In the genomic region with DNA sequence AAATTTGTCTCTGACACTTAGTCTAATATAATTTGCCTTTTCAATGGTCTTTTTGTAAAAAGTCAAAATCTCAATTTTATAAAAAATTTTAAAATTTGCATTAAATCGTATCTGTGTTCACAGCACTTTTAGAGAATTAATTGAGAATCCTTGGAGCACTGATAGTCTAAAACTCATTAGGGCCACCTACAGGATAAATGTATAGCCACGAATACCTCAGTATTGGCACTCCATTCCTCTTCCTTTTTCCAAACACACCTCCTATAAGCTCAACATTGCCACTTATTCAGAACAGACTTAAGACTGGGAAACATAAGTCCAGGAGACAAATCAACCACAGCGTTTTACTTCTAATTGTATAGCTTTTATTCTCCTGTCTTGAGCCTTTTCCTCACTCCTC, we compare ENCODE assay signal across 25 cellular contexts.
DNase-seq lines count a peak whose midpoint lies in the region; ATAC-seq and TF ChIP-seq lines count a peak whose summit lies in the region.
"Had no signal": no experiment of that assay in that cellular context is flagged by ENCODE, and none has a peak within 500 bp of the region (broad histone marks: within the 10 kb centered on the region; RNA-seq: fewer than 3 reads in every experiment).

No MANE protein-coding gene starts in this region.

- H3K36me3 ChIP-seq in OCI-LY3 (replicated peaks; ENCODE audit: low read depth, low read length) = no peaks in the 10 kb centered on the region
- H3K36me3 ChIP-seq: gastroesophageal sphincter, tibial artery had no signal

- H2AFZ ChIP-seq in OCI-LY3 (ENCODE audit: low read depth, low read length) = no peak overlapping the region
- H2AFZ ChIP-seq: parathyroid adenoma had no signal

- peak; percentile 58 for TF ChIP-seq CTCF in C4-2B (conservative IDR thresholded peaks at IDR 0.05)
- 0 out of 2 replicates have a peak, but pooled peaks have one; percentile 2 for TF ChIP-seq CTCF in GM12874 (IDR thresholded peaks at IDR 0.05; ENCODE audit: insufficient read depth, low read depth, low read length)
- TF ChIP-seq CTCF in OCI-LY3 (IDR thresholded peaks at IDR 0.05; ENCODE audit: low read depth, low read length) = peak; percentile 21; the same call in 1 of the 2 replicates
- TF ChIP-seq CTCF in endothelial cell (IDR thresholded peaks at IDR 0.05; ENCODE audit: unreplicated experiment) = no peak

- H3K27me3 ChIP-seq in OCI-LY3 (ENCODE audit: low read depth, low read length) = no peaks in the 10 kb centered on the region
- H3K27me3 ChIP-seq: gastroesophageal sphincter, tibial artery had no signal

- no peaks in the 10 kb centered on the region for H3K9me3 ChIP-seq in OCI-LY3 (ENCODE audit: insufficient read depth, low read length)
- H3K9me3 ChIP-seq: gastroesophageal sphincter, tibial artery had no signal

- H3K4me3 ChIP-seq in OCI-LY3 (ENCODE audit: low read length) = no peak overlapping the region
- H3K4me3 ChIP-seq: gastroesophageal sphincter, tibial artery had no signal

- H3K27ac Mint-ChIP-seq in endothelial cell (ENCODE audit: unreplicated experiment) = peak overlapping the region; percentile 26
- H3K27ac Mint-ChIP-seq in activated naive CD4-positive, alpha-beta T cell treated with anti-CD3 and anti-CD28 coated beads, Interleukin-2, amount 10 ng/mL, durations not matched to agents 7 days and 5 days = no peak overlapping the region
- H3K27ac Mint-ChIP-seq: naive thymus-derived CD8-positive, alpha-beta T cell had no signal

- H3K4me3 Mint-ChIP-seq in endothelial cell (ENCODE audit: unreplicated experiment) = no peak overlapping the region
- no peak overlapping the region for H3K4me3 Mint-ChIP-seq in activated naive CD4-positive, alpha-beta T cell treated with anti-CD3 and anti-CD28 coated beads, Interleukin-2, amount 10 ng/mL, durations not matched to agents 7 days and 5 days
- H3K4me3 Mint-ChIP-seq: naive thymus-derived CD8-positive, alpha-beta T cell had no signal

- no peaks in the 10 kb centered on the region for H4K20me1 ChIP-seq in OCI-LY3 (ENCODE audit: insufficient read depth, low read length)

- H3K27me3 Mint-ChIP-seq in endothelial cell (ENCODE audit: unreplicated experiment) = no peaks in the 10 kb centered on the region
- H3K27me3 Mint-ChIP-seq in activated naive CD4-positive, alpha-beta T cell treated with anti-CD3 and anti-CD28 coated beads, Interleukin-2, amount 10 ng/mL, durations not matched to agents 7 days and 5 days = no peaks in the 10 kb centered on the region
- H3K27me3 Mint-ChIP-seq: naive thymus-derived CD8-positive, alpha-beta T cell had no signal

- no peaks in the 10 kb centered on the region for H3K9me3 Mint-ChIP-seq in endothelial cell (ENCODE audit: unreplicated experiment)
- H3K9me3 Mint-ChIP-seq in activated naive CD4-positive, alpha-beta T cell treated with anti-CD3 and anti-CD28 coated beads, Interleukin-2, amount 10 ng/mL, durations not matched to agents 7 days and 5 days = peaks cover 11% of the 10 kb centered on the region

- H3K79me2 ChIP-seq in OCI-LY3 (ENCODE audit: low read length) = no peaks in the 10 kb centered on the region
- H3K79me2 ChIP-seq: parathyroid adenoma had no signal

- CTCF ChIA-PET in activated naive CD4-positive, alpha-beta T cell treated with anti-CD3 and anti-CD28 coated beads, Interleukin-2, amount 10 ng/mL, durations not matched to agents 7 days and 5 days (lab: Charles Lee) = no interaction called here

- H3K27ac ChIP-seq in C4-2B = no peak overlapping the region
- H3K27ac ChIP-seq in OCI-LY3 (ENCODE audit: low read length) = no peak overlapping the region
- H3K27ac ChIP-seq: gastroesophageal sphincter, parathyroid adenoma, tibial artery had no signal

- no peaks in the 10 kb centered on the region for H3K36me3 Mint-ChIP-seq in endothelial cell (ENCODE audit: low read depth, unreplicated experiment)
- H3K36me3 Mint-ChIP-seq in activated naive CD4-positive, alpha-beta T cell treated with anti-CD3 and anti-CD28 coated beads, Interleukin-2, amount 10 ng/mL, durations not matched to agents 7 days and 5 days = no peaks in the 10 kb centered on the region
- H3K36me3 Mint-ChIP-seq: naive thymus-derived CD8-positive, alpha-beta T cell had no signal

- no peaks in the 10 kb centered on the region for H3K4me1 ChIP-seq in OCI-LY3 (ENCODE audit: low read length)
- H3K4me1 ChIP-seq: gastroesophageal sphincter, parathyroid adenoma, tibial artery had no signal

- no peak overlapping the region for H3K9ac ChIP-seq in OCI-LY3 (ENCODE audit: low read length)
- H3K9ac ChIP-seq: parathyroid adenoma had no signal

- peaks cover 4% of the 10 kb centered on the region for H3K4me1 Mint-ChIP-seq in endothelial cell (ENCODE audit: unreplicated experiment)
- no peaks in the 10 kb centered on the region for H3K4me1 Mint-ChIP-seq in activated naive CD4-positive, alpha-beta T cell treated with anti-CD3 and anti-CD28 coated beads, Interleukin-2, amount 10 ng/mL, durations not matched to agents 7 days and 5 days
- H3K4me1 Mint-ChIP-seq: naive thymus-derived CD8-positive, alpha-beta T cell had no signal

- no peak overlapping the region for H3K4me2 ChIP-seq in OCI-LY3 (ENCODE audit: low read length)

- no peak for ATAC-seq in HG03196 (IDR thresholded peaks at IDR 0.05; ENCODE audit: unreplicated experiment)
- ATAC-seq: esophagus mucosa; gastroesophageal sphincter; naive thymus-derived CD8-positive, alpha-beta T cell; stimulated activated naive CD8-positive, alpha-beta T cell treated with anti-CD3 and anti-CD28 coated beads, Interleukin-15, Interleukin-2, amounts not matched to agents 100 U/mL and 50 U/mL, for 24 hours had no signal

- DNase-seq in endothelial cell (ENCODE audit: low spot score) (no peak), Ammon's horn (ENCODE audit: low spot score) (no peak)
- DNase-seq in activated naive CD4-positive, alpha-beta T cell treated with anti-CD3 and anti-CD28 coated beads, Interleukin-2, amount 10 ng/mL, durations not matched to agents 7 days and 5 days = no peak
- no peak for DNase-seq in stimulated activated CD4-positive, alpha-beta T cell treated with anti-CD3 and anti-CD28 coated beads, Interleukin-12 subunit alpha, Interleukin-12 subunit beta, amount 100 ng/mL, for 4 hours
- DNase-seq: activated CD4-positive, alpha-beta T cell treated with anti-CD3 and anti-CD28 coated beads, Interleukin-2, amount 50 U/mL, for 48 hours; activated T-cell treated with anti-CD3 and anti-CD28 coated beads for 4 hours; aorta; central memory CD4-positive, alpha-beta T cell; KG1; mesenchymal stem cell; naive thymus-derived CD8-positive, alpha-beta T cell; NCI-H1105; NCI-H2171; NCI-H774; RPMI8226; stimulated activated CD4-positive, alpha-beta T cell treated with anti-CD3 and anti-CD28 coated beads, Interleukin-1b, Interleukin-23, amount 100 ng/mL, for 48 hours; stimulated activated naive CD8-positive, alpha-beta T cell treated with anti-CD3 and anti-CD28 coated beads, Interleukin-15, Interleukin-2, amounts not matched to agents 100 U/mL and 50 U/mL, for 24 hours; tibial artery had no signal
